Comparison of ENCODE assay signal across 23 cellular contexts in genomic region chr9:79829566-79830347, GRCh38.
"Had no signal": no experiment of that assay in that cellular context is flagged by ENCODE, and none has a peak within 500 bp of the region (broad histone marks: within the 10 kb centered on the region; RNA-seq: fewer than 3 reads in every experiment).

No MANE protein-coding gene starts in this region.

- H3K4me3 ChIP-seq: ascending aorta, cardiac muscle cell, gastrocnemius medialis, hepatocyte, spleen, tibial nerve had no signal

- H3K27ac ChIP-seq: ascending aorta, cardiac muscle cell, gastrocnemius medialis, hepatocyte, spleen, tibial nerve, VCaP had no signal

- ATAC-seq: activated T-cell treated with anti-CD3 and anti-CD28 coated beads, Interleukin-2, amount 50 U/mL, for 72 hours; esophagus mucosa; gastrocnemius medialis; left cardiac atrium; left ventricle myocardium superior; right cardiac atrium; stimulated activated naive CD8-positive, alpha-beta T cell treated with anti-CD3 and anti-CD28 coated beads, Interleukin-15, amount 100 ng/mL, for 72 hours had no signal

- H3K9me3 ChIP-seq: ascending aorta, gastrocnemius medialis, spleen had no signal

- H3K27me3 ChIP-seq: ascending aorta, cardiac muscle cell, gastrocnemius medialis, hepatocyte, spleen, tibial nerve had no signal

- DNase-seq: activated CD4-positive, alpha-beta T cell treated with anti-CD3 and anti-CD28 coated beads for 4 hours; activated CD4-positive, alpha-beta T cell treated with anti-CD3 and anti-CD28 coated beads, Interleukin-2, amount 50 U/mL, for 4 hours; activated naive CD4-positive, alpha-beta T cell treated with Interleukin-2 at 50 U/mL for 16 hours; activated T-cell treated with anti-CD3 and anti-CD28 coated beads for 4 hours; activated T-cell treated with anti-CD3 and anti-CD28 coated beads, Interleukin-2, amount 50 U/mL, for 72 hours; endodermal cell; gastrocnemius medialis; glutamatergic neuron; left cardiac atrium; left ventricle myocardium superior; naive B cell; right cardiac atrium; spleen; stimulated activated naive CD8-positive, alpha-beta T cell treated with anti-CD3 and anti-CD28 coated beads, Interleukin-15, amount 100 ng/mL, for 72 hours; substantia nigra; SW 1271; T-helper 9 cell had no signal

- H3K36me3 ChIP-seq: ascending aorta, cardiac muscle cell, gastrocnemius medialis, spleen, tibial nerve had no signal

- H3K4me1 ChIP-seq: ascending aorta, gastrocnemius medialis, tibial nerve had no signal
